11 cellular contexts compared by ENCODE assay signal in the genomic region with DNA sequence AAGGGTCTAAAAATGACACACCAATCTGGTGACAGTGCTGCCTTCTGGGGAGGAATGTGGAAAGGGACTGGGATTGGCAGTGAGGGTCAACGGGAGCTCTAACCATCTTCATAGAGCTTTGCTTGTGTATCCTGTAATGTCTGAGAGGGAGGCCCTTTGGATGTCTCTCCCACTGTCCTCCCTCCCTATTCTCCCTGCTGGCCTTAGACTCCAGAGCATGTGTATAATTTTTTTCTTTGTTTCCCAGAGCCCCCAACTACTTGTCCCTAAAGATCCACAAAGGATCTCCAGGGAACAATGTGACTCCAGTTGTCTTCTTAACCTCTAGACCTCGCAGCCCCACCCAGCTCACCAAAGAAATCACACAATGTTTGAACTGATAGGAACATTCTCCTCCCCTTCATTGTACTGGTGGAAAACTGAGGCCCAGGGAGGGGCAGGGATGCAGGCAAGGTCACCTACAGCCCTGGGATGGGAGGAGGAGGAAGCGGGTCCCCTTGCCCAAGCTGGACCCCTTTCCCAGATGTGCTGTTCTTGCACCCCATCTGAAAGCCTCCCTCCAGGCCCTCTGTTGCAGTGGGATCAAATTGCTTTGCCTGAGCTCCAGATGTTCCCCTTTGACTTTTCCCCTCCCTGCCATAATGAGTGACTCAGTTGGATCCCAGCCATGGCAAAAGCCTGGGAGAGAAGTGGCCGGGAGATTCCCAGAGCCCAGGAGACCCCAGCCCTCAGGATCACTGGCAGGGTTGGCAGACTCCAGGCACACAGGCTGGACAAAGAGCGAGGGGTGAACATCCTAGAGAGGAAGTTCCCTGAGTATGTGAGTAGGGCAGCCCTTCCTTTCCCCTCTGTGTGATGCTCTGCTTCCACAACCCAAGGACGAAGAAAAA. TPM values are rescaled to one million over a fixed set of nuclear protein-coding genes. Genes with fewer than 3 reads are reported as not detected.
DNase-seq lines count a peak whose midpoint lies in the region; ATAC-seq and TF ChIP-seq lines count a peak whose summit lies in the region.
"Had no signal": no experiment of that assay in that cellular context is flagged by ENCODE, and none has a peak within 500 bp of the region (broad histone marks: within the 10 kb centered on the region; RNA-seq: fewer than 3 reads in every experiment).

No MANE protein-coding gene starts in this region.

- no peaks in the 10 kb centered on the region for H3K36me3 ChIP-seq in ovary

- H3K27me3 ChIP-seq in ovary = no peaks in the 10 kb centered on the region

- no peak for DNase-seq in stimulated activated naive CD8-positive, alpha-beta T cell treated with anti-CD3 and anti-CD28 coated beads, Interleukin-15, amount 100 ng/mL, for 72 hours
- no peak for DNase-seq in stimulated activated naive CD8-positive, alpha-beta T cell treated with anti-CD3 and anti-CD28 coated beads, Interleukin-15, Interleukin-2, amounts not matched to agents 100 U/mL and 50 U/mL, for 24 hours
- DNase-seq in fibroblast of gingiva (ENCODE audit: low read depth) (peak; percentile 72), ovary (peak; percentile 52 to 63 (median 62)), NCI-H774 (lab: John Stamatoyannopoulos, UW) (no peak), AML-193 (lab: John Stamatoyannopoulos, UW) (no peak), NCI-H1694 (lab: John Stamatoyannopoulos, UW) (no peak)
- no peak for DNase-seq in activated T-cell treated with anti-CD3 and anti-CD28 coated beads, Interleukin-2, amount 50 U/mL, for 48 hours
- DNase-seq: NCI-H748 treated with DMSO at 0.1 percent for 48 hours; stimulated activated CD4-positive, alpha-beta T cell treated with anti-CD3 and anti-CD28 coated beads, Interleukin-1b, Interleukin-23, amount 100 ng/mL, for 48 hours had no signal

- WGBS in ovary, 3 donors = 13 to 20% (median 14%) methylated on average over 6 of the region's 6 CpGs

- TF ChIP-seq EP300 in ovary (IDR thresholded peaks at IDR 0.05) = no peak

- intact Hi-C loops in ovary (cut with DNase I) = no loop called here

- no peaks in the 10 kb centered on the region for H3K27me3 Mint-ChIP-seq in stimulated activated naive CD8-positive, alpha-beta T cell treated with anti-CD3 and anti-CD28 coated beads, Interleukin-15, amount 100 ng/mL, for 72 hours
- H3K27me3 Mint-ChIP-seq: type B pancreatic cell had no signal

- H3K4me1 Mint-ChIP-seq in stimulated activated naive CD8-positive, alpha-beta T cell treated with anti-CD3 and anti-CD28 coated beads, Interleukin-15, amount 100 ng/mL, for 72 hours = peaks cover 19% of the 10 kb centered on the region

- peak overlapping the region in 1 of 2 donors; percentile 61 for H3K27ac ChIP-seq in ovary

- peak overlapping the region in 1 of 2 donors; percentile 7 for H3K27ac Mint-ChIP-seq in stimulated activated naive CD8-positive, alpha-beta T cell treated with anti-CD3 and anti-CD28 coated beads, Interleukin-15, amount 100 ng/mL, for 72 hours
- H3K27ac Mint-ChIP-seq: type B pancreatic cell had no signal

- no peak for TF ChIP-seq POLR2A in ovary (IDR thresholded peaks at IDR 0.05)

- no peaks in the 10 kb centered on the region for H3K9me3 Mint-ChIP-seq in stimulated activated naive CD8-positive, alpha-beta T cell treated with anti-CD3 and anti-CD28 coated beads, Interleukin-15, amount 100 ng/mL, for 72 hours
- H3K9me3 Mint-ChIP-seq: type B pancreatic cell had no signal

- H3K9me3 ChIP-seq in ovary = no peaks in the 10 kb centered on the region

- H3K4me1 ChIP-seq in ovary (ENCODE audit: insufficient read depth) = peaks cover 42% of the 10 kb centered on the region

- TF ChIP-seq CTCF in ovary (IDR thresholded peaks at IDR 0.05) = no peak

- H3K4me3 ChIP-seq in ovary = no peak overlapping the region

- H3K4me3 Mint-ChIP-seq in stimulated activated naive CD8-positive, alpha-beta T cell treated with anti-CD3 and anti-CD28 coated beads, Interleukin-15, amount 100 ng/mL, for 72 hours = no peak overlapping the region
- H3K4me3 Mint-ChIP-seq: type B pancreatic cell had no signal

- peak; percentile 13 for ATAC-seq in stimulated activated naive CD8-positive, alpha-beta T cell treated with anti-CD3 and anti-CD28 coated beads, Interleukin-15, amount 100 ng/mL, for 72 hours
- no peak for ATAC-seq in stimulated activated naive CD8-positive, alpha-beta T cell treated with anti-CD3 and anti-CD28 coated beads, Interleukin-15, Interleukin-2, amounts not matched to agents 100 U/mL and 50 U/mL, for 24 hours

RNA-seq across cellular contexts. Expression of a gene that starts 21.8 kb away (rescaled TPM):
- 1,000 to 10,000 TPM in 1 of 7 donors, 100 to 1,000 TPM in 6; 220 to 1,059 (median 717) TPM for total RNA-seq in ovary
- polyA plus RNA-seq in ovary = 1,000 to 10,000 TPM in 1 of 2 donors, 100 to 1,000 TPM in 1; 924 to 2,564 TPM

Comparison
In these comparisons a context has a peak if more than half of its experiments do, and no peak if none do; other contexts are left out.
1. DNase-seq: peak in fibroblast of gingiva (single experiment) and ovary (5 of 5); none in stimulated activated naive CD8-positive, alpha-beta T cell treated with anti-CD3 and anti-CD28 coated beads, Interleukin-15, amount 100 ng/mL, for 72 hours (0 of 2), stimulated activated naive CD8-positive, alpha-beta T cell treated with anti-CD3 and anti-CD28 coated beads, Interleukin-15, Interleukin-2, amounts not matched to agents 100 U/mL and 50 U/mL, for 24 hours (single experiment), NCI-H774 (single experiment), AML-193 (0 of 2), NCI-H1694 (single experiment) and activated T-cell treated with anti-CD3 and anti-CD28 coated beads, Interleukin-2, amount 50 U/mL, for 48 hours (0 of 2).